In genomic region chr12:122054842-122055544, GRCh38 we compare ENCODE assay signal across 12 cellular contexts. TPM values are rescaled to one million over a fixed set of nuclear protein-coding genes. Genes with fewer than 3 reads are reported as not detected.
DNase-seq lines count a peak whose midpoint lies in the region; ATAC-seq, FAIRE-seq and TF ChIP-seq lines count a peak whose summit lies in the region.
"Had no signal": no experiment of that assay in that cellular context is flagged by ENCODE, and none has a peak within 500 bp of the region (broad histone marks: within the 10 kb centered on the region; RNA-seq: fewer than 3 reads in every experiment).

No MANE protein-coding gene starts in this region.

- H3K4me3 ChIP-seq in A549, result no peak overlapping the region
- no peak overlapping the region for H3K4me3 ChIP-seq in hepatocyte
- peak overlapping the region; percentile 13 for H3K4me3 ChIP-seq in rectal smooth muscle tissue (ENCODE audit: low read length)
- H3K4me3 ChIP-seq in endodermal cell (ENCODE audit: low read length), result no peak overlapping the region
- H3K4me3 ChIP-seq: SJCRH30 had no signal

- CTCF ChIA-PET in A549 (lab: Yijun Ruan, JAX), result interaction anchor here (0.7 to 32.3 kb wide), 47 partner anchors 9 to 286 kb away, joined by 3 to 850 read pairs (median 6); partner anchors contain the start of genes B3GNT4, LRRC43, MLXIP and RHOF
- CTCF ChIA-PET in RWPE1 (lab: Yijun Ruan, JAX), result interaction anchor here (0.5 to 2.0 kb wide), 12 partner anchors 8 to 170 kb away, joined by 3 to 17 read pairs (median 4); no protein-coding TSS in a partner anchor

- no peaks in the 10 kb centered on the region for H3K9me2 ChIP-seq in hepatocyte (replicated peaks; ENCODE audit: insufficient read depth)

- no peak overlapping the region for H3K27ac Mint-ChIP-seq in endodermal cell

- no peak overlapping the region for H3K9ac ChIP-seq in rectal smooth muscle tissue (ENCODE audit: low read length)
- H3K9ac ChIP-seq in endodermal cell (ENCODE audit: extremely low read depth, low read length, poor library complexity, severe bottlenecking), result no peak overlapping the region

- no peaks in the 10 kb centered on the region for H3K9me3 Mint-ChIP-seq in endodermal cell

- peak overlapping the region; percentile 62; the same call in 1 of the 3 replicates for H3K4me2 ChIP-seq in A549
- H3K4me2 ChIP-seq in hepatocyte, result no peak overlapping the region

- H3K36me3 Mint-ChIP-seq in endodermal cell (ENCODE audit: low read depth), result peaks cover 48% of the 10 kb centered on the region

- no peak for FAIRE-seq in A549 (lab: Jason Lieb, UNC)
- FAIRE-seq: A204.1 had no signal

- intact Hi-C loops in left ventricle myocardium superior (cut with micrococcal nuclease), result loop anchor here (5.0 kb wide), 1 partner anchor 67 kb away; no protein-coding TSS in a partner anchor

- TF ChIP-seq POLR2A in A549 (IDR thresholded peaks at IDR 0.05; ENCODE audit: low read length), result no peak

- peak overlapping the region; percentile 34 to 75; a peak in 4 of 6 replicates for H3K27ac ChIP-seq in A549
- peak overlapping the region; percentile 56 for H3K27ac ChIP-seq in RWPE1
- no peak overlapping the region for H3K27ac ChIP-seq in hepatocyte
- H3K27ac ChIP-seq in rectal smooth muscle tissue (ENCODE audit: low read depth, low read length), result peak overlapping the region; percentile 66
- H3K27ac ChIP-seq in endodermal cell (ENCODE audit: low read depth, low read length), result no peak overlapping the region
- H3K27ac ChIP-seq: SJCRH30 had no signal

- H3K4me1 ChIP-seq in A549 (peaks cover 24% of the 10 kb centered on the region), hepatocyte (ENCODE audit: insufficient read depth) (peaks cover 11% of the 10 kb centered on the region), rectal smooth muscle tissue (ENCODE audit: control insufficient read depth, insufficient read depth, low read length) (peaks cover 37% of the 10 kb centered on the region), endodermal cell (ENCODE audit: control insufficient read depth, insufficient read depth, low read length) (no peaks in the 10 kb centered on the region)

- H3K36me3 ChIP-seq in hepatocyte (replicated peaks; ENCODE audit: insufficient read depth, low read depth) (no peaks in the 10 kb centered on the region), rectal smooth muscle tissue (ENCODE audit: control insufficient read depth, insufficient read depth, low read length) (peaks cover 2% of the 10 kb centered on the region), endodermal cell (ENCODE audit: control insufficient read depth, insufficient read depth, low read length) (peaks cover 44% of the 10 kb centered on the region)
- H3K36me3 ChIP-seq: SJCRH30 had no signal

- H3K27me3 ChIP-seq in hepatocyte (no peaks in the 10 kb centered on the region), rectal smooth muscle tissue (ENCODE audit: control insufficient read depth, insufficient read depth, low read length) (no peaks in the 10 kb centered on the region), endodermal cell (ENCODE audit: control insufficient read depth, insufficient read depth, low read length, poor library complexity, severe bottlenecking) (no peaks in the 10 kb centered on the region)
- H3K27me3 ChIP-seq: SJCRH30 had no signal

- TF ChIP-seq RAD21 in A549 (conservative IDR thresholded peaks at IDR 0.05 in 1 of 2, IDR thresholded peaks at IDR 0.05 in 1 of 2), result no peak

- no peaks in the 10 kb centered on the region for H3K4me1 Mint-ChIP-seq in endodermal cell

- TF ChIP-seq CTCF in A549 (IDR thresholded peaks at IDR 0.05) (no peak), RWPE1 (conservative IDR thresholded peaks at IDR 0.05; ENCODE audit: low read depth) (no peak), hepatocyte (IDR thresholded peaks at IDR 0.05; ENCODE audit: poor library complexity) (no peak), endodermal cell (conservative IDR thresholded peaks at IDR 0.05) (no peak)

- H3K9me3 ChIP-seq in A549, result no peaks in the 10 kb centered on the region
- no peaks in the 10 kb centered on the region for H3K9me3 ChIP-seq in hepatocyte (ENCODE audit: low read depth)
- H3K9me3 ChIP-seq in endodermal cell (ENCODE audit: control insufficient read depth, low read length), result no peaks in the 10 kb centered on the region
- H3K9me3 ChIP-seq: SJCRH30 had no signal

- H2AFZ ChIP-seq in hepatocyte, result no peak overlapping the region

- ATAC-seq in A549, result no peak
- ATAC-seq in GM21367 (IDR thresholded peaks at IDR 0.05; ENCODE audit: unreplicated experiment), result no peak
- no peak for ATAC-seq in left ventricle myocardium superior

- H3K4me3 Mint-ChIP-seq in endodermal cell, result no peak overlapping the region
- H3K4me3 Mint-ChIP-seq: CD14-positive monocyte had no signal

- no peak for TF ChIP-seq EP300 in A549 (IDR thresholded peaks at IDR 0.05)

- WGBS in A549 (ENCODE audit: missing lambda C conversion rate), result 87% methylated on average over 27 of the region's 27 CpGs
- 92% methylated on average over 27 of the region's 27 CpGs for WGBS in hepatocyte (ENCODE audit: low lambda C conversion rate, missing lambda C conversion rate)
- WGBS in endodermal cell (ENCODE audit: insufficient coverage in 1 of 2, insufficient read length in 1 of 2), 2 experiments, result 94 to 96% methylated on average over 27 of the region's 27 CpGs

- no peaks in the 10 kb centered on the region for H3K27me3 Mint-ChIP-seq in endodermal cell (ENCODE audit: insufficient read depth)

- no peak for DNase-seq in A549 (ENCODE audit: low read depth in 1 of 2, low spot score in 1 of 2)
- DNase-seq in RWPE1 (ENCODE audit: low spot score), result no peak
- DNase-seq in hepatocyte (ENCODE audit: low spot score), result peak; percentile 26
- no peak for DNase-seq in endodermal cell
- DNase-seq in GDM1 (lab: John Stamatoyannopoulos, UW), result no peak
- no peak for DNase-seq in left ventricle myocardium superior
- DNase-seq: NCI-H1417 treated with DMSO at 0.1 percent for 48 hours had no signal

- H4K20me1 ChIP-seq in hepatocyte (ENCODE audit: insufficient read depth, poor library complexity, severe bottlenecking), result no peaks in the 10 kb centered on the region

- POLR2A ChIA-PET in A549 (lab: Yijun Ruan, JAX) (interaction anchor here (0.6 to 0.8 kb wide), 2 partner anchors 26 to 66 kb away, joined by 3 to 5 read pairs; no protein-coding TSS in a partner anchor), RWPE1 (lab: Yijun Ruan, JAX; ENCODE audit: low non-redundant PET) (no interaction called here)

- no peaks in the 10 kb centered on the region for H3K79me2 ChIP-seq in hepatocyte

TF ChIP-seq in A549, 52 proteins besides CTCF, POLR2A, EP300 and RAD21:
- TF ChIP-seq JUN (IDR thresholded peaks at IDR 0.05) (no peak), USF2 (IDR thresholded peaks at IDR 0.05) (no peak), PHF8 (IDR thresholded peaks at IDR 0.05; ENCODE audit: borderline replicate concordance, low read depth) (no peak), CHD2 (IDR thresholded peaks at IDR 0.05; ENCODE audit: low read length, partially characterized antibody) (no peak), RNF2 (IDR thresholded peaks at IDR 0.05; ENCODE audit: borderline replicate concordance, low read depth) (no peak), MAFK (IDR thresholded peaks at IDR 0.05; ENCODE audit: partially characterized antibody) (no peak), POLR2AphosphoS2 (conservative IDR thresholded peaks at IDR 0.05; ENCODE audit: low read length) (no peak)
- TF ChIP-seq, protein P1, sequence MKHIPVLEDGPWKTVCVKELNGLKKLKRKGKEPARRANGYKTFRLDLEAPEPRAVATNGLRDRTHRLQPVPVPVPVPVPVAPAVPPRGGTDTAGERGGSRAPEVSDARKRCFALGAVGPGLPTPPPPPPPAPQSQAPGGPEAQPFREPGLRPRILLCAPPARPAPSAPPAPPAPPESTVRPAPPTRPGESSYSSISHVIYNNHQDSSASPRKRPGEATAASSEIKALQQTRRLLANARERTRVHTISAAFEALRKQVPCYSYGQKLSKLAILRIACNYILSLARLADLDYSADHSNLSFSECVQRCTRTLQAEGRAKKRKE (CRISPR knock-in tag; IDR thresholded peaks at IDR 0.05; ENCODE audit: low read depth), result no peak
TF ChIP-seq in A549: peak in this region for 0.

RNA-seq across cellular contexts. Expression of gene MLXIP, which starts 23.6 kb away (rescaled TPM):
- 7.0 and 11.6 TPM in 2 replicates for polyA plus RNA-seq in A549 (2011; rRNA removed)
- 11.5 and 15.8 TPM in 2 replicates for polyA plus RNA-seq in A549 (2012; cell fraction: cytosol; rRNA removed)
- polyA plus RNA-seq in A549 (2012; cell fraction: nucleus; rRNA removed), result 36.8 and 38.6 TPM in 2 replicates
- 18.1 to 21.4 TPM (median 21.2 TPM) in 3 replicates for polyA plus RNA-seq in A549 (2017; fragmentation: RNase III; extraction: RNeasy Plus Mini Kit Qiagen cat#74134 plus additional on column Dnase treatment)
- 19.7 and 23.3 TPM in 2 replicates for polyA minus RNA-seq in A549 (2011; rRNA and poly(A)+ RNA removed)
- 5.6 and 11.5 TPM in 2 replicates for total RNA-seq in hepatocyte
- polyA plus RNA-seq in hepatocyte, result 33.1 and 39.4 TPM in 2 replicates
- total RNA-seq in endodermal cell, result 10 to 100 TPM; 27.4 to 32.2 TPM
- 21.0 TPM for polyA plus RNA-seq in endodermal cell (2013, experiment 1 of 2)
- polyA plus RNA-seq in endodermal cell (2013, experiment 2 of 2), result 18.5 TPM
- total RNA-seq in left ventricle myocardium superior, result 30.2 TPM

RNA-seq across cellular contexts. Expression of gene BCL7A, which starts 33.3 kb away (rescaled TPM):
- polyA plus RNA-seq in A549 (2011; rRNA removed) (9.4 and 9.8 TPM in 2 replicates), A549 (2017; fragmentation: RNase III; extraction: RNeasy Plus Mini Kit Qiagen cat#74134 plus additional on column Dnase treatment) (6.7 to 9.2 TPM (median 6.8 TPM) in 3 replicates), hepatocyte (11.8 and 14.9 TPM in 2 replicates)
- polyA plus RNA-seq in A549 (2012; cell fraction: cytosol; rRNA removed), result 11.1 and 13.2 TPM in 2 replicates
- polyA plus RNA-seq in A549 (2012; cell fraction: nucleus; rRNA removed), result 13.0 and 15.7 TPM in 2 replicates
- 9.3 and 10.6 TPM in 2 replicates for polyA minus RNA-seq in A549 (2011; rRNA and poly(A)+ RNA removed)
- total RNA-seq in hepatocyte (9.6 and 14.2 TPM in 2 replicates), endodermal cell (10 to 100 TPM; 22.3 to 28.9 TPM), left ventricle myocardium superior (17.5 TPM)
- polyA plus RNA-seq in endodermal cell (2013, experiment 1 of 2), result 39.9 TPM
- polyA plus RNA-seq in endodermal cell (2013, experiment 2 of 2), result 39.2 TPM

Comparison
In these comparisons a context has a peak if more than half of its experiments do, and no peak if none do; other contexts are left out.
1. H3K27ac ChIP-seq: peak in A549 (2 of 2), RWPE1 (single experiment) and rectal smooth muscle tissue (single experiment); none in hepatocyte (single experiment) and endodermal cell (single experiment).